Comparison of ENCODE assay signal across 14 cellular contexts in genomic region chr11:116500833-116501622, GRCh38.
DNase-seq lines count a peak whose midpoint lies in the region; ATAC-seq lines count a peak whose summit lies in the region.
"Had no signal": no experiment of that assay in that cellular context is flagged by ENCODE, and none has a peak within 500 bp of the region (broad histone marks: within the 10 kb centered on the region; RNA-seq: fewer than 3 reads in every experiment).

No MANE protein-coding gene starts in this region.

- no peak for ATAC-seq in GM19395 (IDR thresholded peaks at IDR 0.05; ENCODE audit: unreplicated experiment)
- ATAC-seq: left ventricle myocardium superior, sciatic nerve had no signal

- peak; percentile 70 for DNase-seq in NCI-H82 (lab: John Stamatoyannopoulos, UW)
- DNase-seq in NCI-H82 treated with DMSO at 0.1 percent for 48 hours (lab: John Stamatoyannopoulos, UW; ENCODE audit: unreplicated experiment) = no peak
- DNase-seq in NCI-H2227 treated with DMSO at 0.1 percent for 48 hours (lab: John Stamatoyannopoulos, UW) = peak; percentile 68
- peak; percentile 20 for DNase-seq in globus pallidus (ENCODE audit: low spot score)
- DNase-seq in retina = peak; percentile 75
- DNase-seq in T-helper 1 cell = no peak
- DNase-seq in cerebellar cortex (ENCODE audit: low spot score) = no peak
- DNase-seq: activated gamma-delta T cell treated with Interleukin-2 at 50 U/mL for 16 hours; CD8-positive, alpha-beta memory T cell; left ventricle myocardium superior; stimulated activated CD4-positive, alpha-beta T cell treated with anti-CD3 and anti-CD28 coated beads, Interleukin-2, amount 100 ng/mL, for 24 hours; SW 1271 had no signal

Comparison
In these comparisons a context has a peak if more than half of its experiments do, and no peak if none do; other contexts are left out.
1. DNase-seq: peak in NCI-H82 (single experiment), NCI-H2227 treated with DMSO at 0.1 percent for 48 hours (single experiment), globus pallidus (single experiment) and retina (single experiment); none in NCI-H82 treated with DMSO at 0.1 percent for 48 hours (single experiment), T-helper 1 cell (0 of 5) and cerebellar cortex (single experiment).